ENCODE assay signal across 19 cellular contexts in genomic region chr17:80835816-80836657, GRCh38.
DNase-seq lines count a peak whose midpoint lies in the region; ATAC-seq and TF ChIP-seq lines count a peak whose summit lies in the region.
"Had no signal": no experiment of that assay in that cellular context is flagged by ENCODE, and none has a peak within 500 bp of the region (broad histone marks: within the 10 kb centered on the region; RNA-seq: fewer than 3 reads in every experiment).

No MANE protein-coding gene starts in this region.

- peaks cover 24% of the 10 kb centered on the region for H3K36me3 ChIP-seq in KOPT-K1 (ENCODE audit: insufficient read depth, low read length)
- peaks cover 0 to 34% (median 0%) of the 10 kb centered on the region in 3 experiments for H3K36me3 ChIP-seq in naive thymus-derived CD4-positive, alpha-beta T cell (ENCODE audit: control insufficient read depth in 2 of 3, insufficient read depth in 3 of 3, low read length in 3 of 3)

- no peak for ATAC-seq in naive thymus-derived CD4-positive, alpha-beta T cell
- ATAC-seq: sciatic nerve; stimulated activated naive CD8-positive, alpha-beta T cell treated with anti-CD3 and anti-CD28 coated beads, Interleukin-15, amount 100 ng/mL, for 72 hours had no signal

- DNase-seq in C1 segment of cervical spinal cord (lab: John Stamatoyannopoulos, UW) (peak in 11 of 14 donors; percentile 19 to 81 (median 47)), dorsolateral prefrontal cortex (peak in 8 of 10 donors; percentile 47 to 72 (median 62)), NCI-H128 (lab: John Stamatoyannopoulos, UW; ENCODE audit: unreplicated experiment) (no peak), HuH-7.5 (ENCODE audit: low spot score) (no peak), kidney glomerular epithelial cell (lab: John Stamatoyannopoulos, UW) (no peak)
- no peak for DNase-seq in naive thymus-derived CD4-positive, alpha-beta T cell
- DNase-seq in effector CD4-positive, alpha-beta T cell: no peak
- DNase-seq: foreskin fibroblast; GM23248; islet precursor cell; naive B cell; NCI-H2029; NCI-H774; stimulated activated CD4-positive, alpha-beta T cell treated with anti-CD3 and anti-CD28 coated beads, Interleukin-4, amount 100 ng/mL, for 4 hours; stimulated activated naive CD8-positive, alpha-beta T cell treated with anti-CD3 and anti-CD28 coated beads, Interleukin-15, amount 100 ng/mL, for 72 hours had no signal

- H3K4me1 ChIP-seq in naive thymus-derived CD4-positive, alpha-beta T cell (ENCODE audit: control insufficient read depth in 2 of 2, insufficient read depth in 2 of 2, low read length in 2 of 2): peaks cover 9 to 12% of the 10 kb centered on the region in 2 donors

- H3K27ac Mint-ChIP-seq in naive thymus-derived CD4-positive, alpha-beta T cell: peak overlapping the region in 8 of 9 donors; percentile 19 to 77 (median 66)

- intact Hi-C loops in dorsolateral prefrontal cortex (cut with DNase I): no loop called here
- intact Hi-C loops in naive thymus-derived CD4-positive, alpha-beta T cell (cut with micrococcal nuclease): no loop called here

- peaks cover 13 to 55% (median 33%) of the 10 kb centered on the region in 7 donors for H3K4me1 Mint-ChIP-seq in naive thymus-derived CD4-positive, alpha-beta T cell

- POLR2A ChIA-PET in naive thymus-derived CD4-positive, alpha-beta T cell (lab: Charles Lee): interaction anchor here (0.7 kb wide), 1 partner anchor 33 kb away, joined by 3 read pairs; no protein-coding TSS in a partner anchor

- H3K27ac ChIP-seq in KOPT-K1 (ENCODE audit: low read depth, low read length, poor library complexity, severe bottlenecking): peak overlapping the region; percentile 20
- peak overlapping the region in 57 of 59 donors; percentile 9 to 97 (median 83) for H3K27ac ChIP-seq in dorsolateral prefrontal cortex
- no peak overlapping the region for H3K27ac ChIP-seq in naive thymus-derived CD4-positive, alpha-beta T cell (ENCODE audit: low read depth, low read length)
- H3K27ac ChIP-seq: ascending aorta, BLaER1 had no signal

- no peaks in the 10 kb centered on the region for H3K27me3 ChIP-seq in dorsolateral prefrontal cortex
- H3K27me3 ChIP-seq in naive thymus-derived CD4-positive, alpha-beta T cell (ENCODE audit: control insufficient read depth in 2 of 2, insufficient read depth in 2 of 2, low read length in 2 of 2): no peaks in the 10 kb centered on the region
- H3K27me3 ChIP-seq: ascending aorta had no signal

- no peak overlapping the region for H3K4me3 Mint-ChIP-seq in naive thymus-derived CD4-positive, alpha-beta T cell
- H3K4me3 Mint-ChIP-seq: stimulated activated naive CD8-positive, alpha-beta T cell treated with anti-CD3 and anti-CD28 coated beads, Interleukin-15, amount 100 ng/mL, for 72 hours had no signal

- no peak for TF ChIP-seq CTCF in dorsolateral prefrontal cortex (IDR thresholded peaks at IDR 0.05 in 54 of 56, conservative IDR thresholded peaks at IDR 0.05 in 2 of 56; ENCODE audit: low read depth in 1 of 56, partially characterized antibody in 56 of 56)

- no peaks in the 10 kb centered on the region for H3K27me3 Mint-ChIP-seq in naive thymus-derived CD4-positive, alpha-beta T cell
- H3K27me3 Mint-ChIP-seq: naive B cell; stimulated activated naive CD8-positive, alpha-beta T cell treated with anti-CD3 and anti-CD28 coated beads, Interleukin-15, amount 100 ng/mL, for 72 hours had no signal

- H3K9me3 Mint-ChIP-seq in naive thymus-derived CD4-positive, alpha-beta T cell: peaks cover 0 to 3% (median 0%) of the 10 kb centered on the region in 11 donors
- H3K9me3 Mint-ChIP-seq: naive B cell; stimulated activated naive CD8-positive, alpha-beta T cell treated with anti-CD3 and anti-CD28 coated beads, Interleukin-15, amount 100 ng/mL, for 72 hours had no signal

- CTCF ChIA-PET in naive thymus-derived CD4-positive, alpha-beta T cell (lab: Charles Lee): no interaction called here

- peaks cover 0 to 23% (median 11%) of the 10 kb centered on the region in 5 donors for H3K36me3 Mint-ChIP-seq in naive thymus-derived CD4-positive, alpha-beta T cell
- H3K36me3 Mint-ChIP-seq: naive B cell had no signal

- H3K4me3 ChIP-seq in dorsolateral prefrontal cortex: no peak overlapping the region
- H3K4me3 ChIP-seq in naive thymus-derived CD4-positive, alpha-beta T cell (ENCODE audit: low read length): no peak overlapping the region
- H3K4me3 ChIP-seq: ascending aorta, BLaER1, GM23248 had no signal

- no peaks in the 10 kb centered on the region for H3K9me3 ChIP-seq in KOPT-K1 (ENCODE audit: insufficient read depth, low read length, poor library complexity, severe bottlenecking)
- H3K9me3 ChIP-seq in naive thymus-derived CD4-positive, alpha-beta T cell (ENCODE audit: control insufficient read depth in 2 of 3, low read length in 3 of 3): no peaks in the 10 kb centered on the region
- H3K9me3 ChIP-seq: ascending aorta, BLaER1 had no signal

Comparison
In these comparisons a context has a peak if more than half of its experiments do, and no peak if none do; other contexts are left out.
1. DNase-seq: peak in C1 segment of cervical spinal cord (11 of 14) and dorsolateral prefrontal cortex (8 of 10); none in naive thymus-derived CD4-positive, alpha-beta T cell (0 of 9), effector CD4-positive, alpha-beta T cell (single experiment), NCI-H128 (single experiment), HuH-7.5 (single experiment) and kidney glomerular epithelial cell (single experiment).